In genomic region chr12:89344043-89344861, GRCh38 we compare ENCODE assay signal across 19 cellular contexts. TPM values are rescaled to one million over a fixed set of nuclear protein-coding genes. Genes with fewer than 3 reads are reported as not detected.
DNase-seq lines count a peak whose midpoint lies in the region; ATAC-seq and TF ChIP-seq lines count a peak whose summit lies in the region.
"Had no signal": no experiment of that assay in that cellular context is flagged by ENCODE, and none has a peak within 500 bp of the region (broad histone marks: within the 10 kb centered on the region; RNA-seq: fewer than 3 reads in every experiment).

No MANE protein-coding gene starts in this region.

- no peaks in the 10 kb centered on the region for H3K27me3 ChIP-seq in liver (ENCODE audit: control insufficient read depth in 4 of 4, insufficient read depth in 4 of 4, low read length in 3 of 4)
- no peaks in the 10 kb centered on the region for H3K27me3 ChIP-seq in subcutaneous abdominal adipose tissue (ENCODE audit: control insufficient read depth in 5 of 5, insufficient read depth in 4 of 5, low read length in 5 of 5)
- H3K27me3 ChIP-seq in colonic mucosa = no peaks in the 10 kb centered on the region
- H3K27me3 ChIP-seq: uterus had no signal

- H3K9me3 ChIP-seq in liver (ENCODE audit: control insufficient read depth in 4 of 4, low read length in 3 of 4) = no peaks in the 10 kb centered on the region
- no peaks in the 10 kb centered on the region for H3K9me3 ChIP-seq in subcutaneous abdominal adipose tissue (ENCODE audit: control insufficient read depth in 5 of 5, low read length in 5 of 5)
- no peaks in the 10 kb centered on the region for H3K9me3 ChIP-seq in colonic mucosa
- H3K9me3 ChIP-seq: psoas muscle, uterus had no signal

- no peak for DNase-seq in activated naive CD4-positive, alpha-beta T cell (lab: John Stamatoyannopoulos, UW)
- peak; percentile 8 for DNase-seq in RKO (ENCODE audit: low spot score)
- no peak for DNase-seq in colonic mucosa
- DNase-seq in DMS153 (lab: John Stamatoyannopoulos, UW) = no peak
- DNase-seq: ACHN; activated CD8-positive, alpha-beta T cell treated with anti-CD3 and anti-CD28 coated beads, Interleukin-2, amount 10 ng/mL, durations not matched to agents 7 days and 5 days; cerebellar nuclear complex; GF-D8; HCEC 1CT; NCI-H2081 treated with DMSO at 0.1 percent for 48 hours; PC-9; psoas muscle; stimulated activated naive CD8-positive, alpha-beta T cell treated with anti-CD3 and anti-CD28 coated beads, Interleukin-15, Interleukin-2, amounts not matched to agents 100 U/mL and 50 U/mL, for 24 hours; uterus had no signal

- H3K27ac Mint-ChIP-seq in activated naive CD4-positive, alpha-beta T cell treated with anti-CD3 and anti-CD28 coated beads, Interleukin-2, amount 50 U/mL, for 24 hours = peak overlapping the region; percentile 52
- H3K27ac Mint-ChIP-seq: activated CD8-positive, alpha-beta T cell treated with anti-CD3 and anti-CD28 coated beads, Interleukin-2, amount 10 ng/mL, durations not matched to agents 7 days and 5 days had no signal

- H3K4me3 ChIP-seq in liver (ENCODE audit: low read depth in 1 of 3, low read length in 3 of 3) (peak overlapping the region; percentile 8 to 24 (median 8)), subcutaneous abdominal adipose tissue (ENCODE audit: low read depth in 1 of 5, low read length in 5 of 5) (no peak overlapping the region), colonic mucosa (no peak overlapping the region)
- H3K4me3 ChIP-seq: PC-9, psoas muscle, uterus had no signal

- intact Hi-C loops in colonic mucosa (cut with DNase I) = loop anchor here (10.0 kb wide), 1 partner anchor 111 kb away; no protein-coding TSS in a partner anchor

- H3K27ac ChIP-seq in liver (ENCODE audit: low read depth in 1 of 2, low read length in 2 of 2) (peak overlapping the region; percentile 70 to 85), subcutaneous abdominal adipose tissue (ENCODE audit: low read depth, low read length) (peak overlapping the region; percentile 39), colonic mucosa (no peak overlapping the region)
- H3K27ac ChIP-seq: PC-9, psoas muscle, uterus, VCaP had no signal

- no peak for TF ChIP-seq CTCF in liver (IDR thresholded peaks at IDR 0.05; ENCODE audit: low read depth, low read length, missing input control)
- TF ChIP-seq CTCF in colonic mucosa (IDR thresholded peaks at IDR 0.05) = no peak

- WGBS in liver = 26% methylated on average over 10 of the region's 10 CpGs

- no peaks in the 10 kb centered on the region for H3K9me3 Mint-ChIP-seq in activated naive CD4-positive, alpha-beta T cell treated with anti-CD3 and anti-CD28 coated beads, Interleukin-2, amount 50 U/mL, for 24 hours

- H3K4me1 ChIP-seq in liver (ENCODE audit: control insufficient read depth in 4 of 4, insufficient read depth in 4 of 4, low read length in 3 of 4) = peaks cover 16 to 63% (median 57%) of the 10 kb centered on the region in 4 donors
- H3K4me1 ChIP-seq in subcutaneous abdominal adipose tissue (ENCODE audit: control insufficient read depth in 5 of 5, insufficient read depth in 5 of 5, low read length in 5 of 5) = peaks cover 3 to 65% (median 63%) of the 10 kb centered on the region in 5 donors
- H3K4me1 ChIP-seq in colonic mucosa = peaks cover 7% of the 10 kb centered on the region
- H3K4me1 ChIP-seq: psoas muscle, uterus had no signal

- H3K36me3 ChIP-seq in liver (ENCODE audit: control insufficient read depth in 4 of 4, insufficient read depth in 3 of 4, low read depth in 1 of 4, low read length in 3 of 4) = peaks cover 0 to 15% (median under 1%) of the 10 kb centered on the region in 4 donors
- peaks cover 11 to 19% (median 13%) of the 10 kb centered on the region in 5 donors for H3K36me3 ChIP-seq in subcutaneous abdominal adipose tissue (ENCODE audit: control insufficient read depth in 5 of 5, insufficient read depth in 5 of 5, low read length in 5 of 5)
- no peaks in the 10 kb centered on the region for H3K36me3 ChIP-seq in colonic mucosa
- H3K36me3 ChIP-seq: uterus had no signal

- H3K4me1 Mint-ChIP-seq in activated naive CD4-positive, alpha-beta T cell treated with anti-CD3 and anti-CD28 coated beads, Interleukin-2, amount 50 U/mL, for 24 hours = peaks cover 40% of the 10 kb centered on the region

- ATAC-seq in GM21515 (IDR thresholded peaks at IDR 0.05; ENCODE audit: unreplicated experiment) = no peak
- ATAC-seq: activated CD8-positive, alpha-beta T cell treated with anti-CD3 and anti-CD28 coated beads, Interleukin-2, amount 10 ng/mL, durations not matched to agents 7 days and 5 days; psoas muscle; stimulated activated naive CD8-positive, alpha-beta T cell treated with anti-CD3 and anti-CD28 coated beads, Interleukin-15, Interleukin-2, amounts not matched to agents 100 U/mL and 50 U/mL, for 24 hours had no signal

- no peak overlapping the region for H3K4me3 Mint-ChIP-seq in activated naive CD4-positive, alpha-beta T cell treated with anti-CD3 and anti-CD28 coated beads, Interleukin-2, amount 50 U/mL, for 24 hours
- H3K4me3 Mint-ChIP-seq: activated CD8-positive, alpha-beta T cell treated with anti-CD3 and anti-CD28 coated beads, Interleukin-2, amount 10 ng/mL, durations not matched to agents 7 days and 5 days had no signal

- H3K9ac ChIP-seq in liver (ENCODE audit: low read depth in 1 of 2, low read length in 2 of 2) (peak overlapping the region in 1 of 2 donors; percentile 70), subcutaneous abdominal adipose tissue (ENCODE audit: low read length in 5 of 5) (no peak overlapping the region), colonic mucosa (ENCODE audit: low read depth in 2 of 2, low read length in 2 of 2) (no peak overlapping the region)

- no peaks in the 10 kb centered on the region for H3K27me3 Mint-ChIP-seq in activated naive CD4-positive, alpha-beta T cell treated with anti-CD3 and anti-CD28 coated beads, Interleukin-2, amount 50 U/mL, for 24 hours

- TF ChIP-seq RAD21 in liver (IDR thresholded peaks at IDR 0.05) = peak; percentile 30 to 65

- peaks cover 2% of the 10 kb centered on the region for H3K36me3 Mint-ChIP-seq in activated naive CD4-positive, alpha-beta T cell treated with anti-CD3 and anti-CD28 coated beads, Interleukin-2, amount 50 U/mL, for 24 hours

TF ChIP-seq in liver, 16 proteins besides CTCF, POLR2A, EP300 and RAD21 (continues in another document):
- TF ChIP-seq JUND (IDR thresholded peaks at IDR 0.05) (peak; percentile 58 to 68), FOXA2 (IDR thresholded peaks at IDR 0.05) (peak; percentile 20), YY1 (IDR thresholded peaks at IDR 0.05) (peak; percentile 62), TAF1 (conservative IDR thresholded peaks at IDR 0.05) (peak; percentile 70), HNF4A (conservative IDR thresholded peaks at IDR 0.05) (peak; percentile 90 to 97), HNF4G (IDR thresholded peaks at IDR 0.05) (peak; percentile 89), NR2F2 (IDR thresholded peaks at IDR 0.05) (no peak), GABPA (IDR thresholded peaks at IDR 0.05 in 1 of 2, conservative IDR thresholded peaks at IDR 0.05 in 1 of 2) (no peak), RXRA (IDR thresholded peaks at IDR 0.05) (peak; percentile 82 to 84), FOXA1 (IDR thresholded peaks at IDR 0.05) (peak; percentile 49), SP1 (IDR thresholded peaks at IDR 0.05) (peak; percentile 94)
- TF ChIP-seq, protein P1, sequence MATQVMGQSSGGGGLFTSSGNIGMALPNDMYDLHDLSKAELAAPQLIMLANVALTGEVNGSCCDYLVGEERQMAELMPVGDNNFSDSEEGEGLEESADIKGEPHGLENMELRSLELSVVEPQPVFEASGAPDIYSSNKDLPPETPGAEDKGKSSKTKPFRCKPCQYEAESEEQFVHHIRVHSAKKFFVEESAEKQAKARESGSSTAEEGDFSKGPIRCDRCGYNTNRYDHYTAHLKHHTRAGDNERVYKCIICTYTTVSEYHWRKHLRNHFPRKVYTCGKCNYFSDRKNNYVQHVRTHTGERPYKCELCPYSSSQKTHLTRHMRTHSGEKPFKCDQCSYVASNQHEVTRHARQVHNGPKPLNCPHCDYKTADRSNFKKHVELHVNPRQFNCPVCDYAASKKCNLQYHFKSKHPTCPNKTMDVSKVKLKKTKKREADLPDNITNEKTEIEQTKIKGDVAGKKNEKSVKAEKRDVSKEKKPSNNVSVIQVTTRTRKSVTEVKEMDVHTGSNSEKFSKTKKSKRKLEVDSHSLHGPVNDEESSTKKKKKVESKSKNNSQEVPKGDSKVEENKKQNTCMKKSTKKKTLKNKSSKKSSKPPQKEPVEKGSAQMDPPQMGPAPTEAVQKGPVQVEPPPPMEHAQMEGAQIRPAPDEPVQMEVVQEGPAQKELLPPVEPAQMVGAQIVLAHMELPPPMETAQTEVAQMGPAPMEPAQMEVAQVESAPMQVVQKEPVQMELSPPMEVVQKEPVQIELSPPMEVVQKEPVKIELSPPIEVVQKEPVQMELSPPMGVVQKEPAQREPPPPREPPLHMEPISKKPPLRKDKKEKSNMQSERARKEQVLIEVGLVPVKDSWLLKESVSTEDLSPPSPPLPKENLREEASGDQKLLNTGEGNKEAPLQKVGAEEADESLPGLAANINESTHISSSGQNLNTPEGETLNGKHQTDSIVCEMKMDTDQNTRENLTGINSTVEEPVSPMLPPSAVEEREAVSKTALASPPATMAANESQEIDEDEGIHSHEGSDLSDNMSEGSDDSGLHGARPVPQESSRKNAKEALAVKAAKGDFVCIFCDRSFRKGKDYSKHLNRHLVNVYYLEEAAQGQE (IDR thresholded peaks at IDR 0.05) = peak; percentile 51
- TF ChIP-seq, protein P2, sequence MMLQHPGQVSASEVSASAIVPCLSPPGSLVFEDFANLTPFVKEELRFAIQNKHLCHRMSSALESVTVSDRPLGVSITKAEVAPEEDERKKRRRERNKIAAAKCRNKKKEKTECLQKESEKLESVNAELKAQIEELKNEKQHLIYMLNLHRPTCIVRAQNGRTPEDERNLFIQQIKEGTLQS (IDR thresholded peaks at IDR 0.05) = no peak
- TF ChIP-seq, protein P3, sequence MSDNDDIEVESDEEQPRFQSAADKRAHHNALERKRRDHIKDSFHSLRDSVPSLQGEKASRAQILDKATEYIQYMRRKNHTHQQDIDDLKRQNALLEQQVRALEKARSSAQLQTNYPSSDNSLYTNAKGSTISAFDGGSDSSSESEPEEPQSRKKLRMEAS (IDR thresholded peaks at IDR 0.05) = peak; percentile 87

RNA-seq across cellular contexts. Expression of gene DUSP6, which starts 8.0 kb away (rescaled TPM):
- total RNA-seq in liver = 10 to 100 TPM; 34.4 to 36.3 TPM
- polyA plus RNA-seq in liver = 10 to 100 TPM; 24.1 to 37.0 TPM
- total RNA-seq in colonic mucosa = 10 to 100 TPM; 53.8 to 97.6 TPM

Comparison
In these comparisons a context has a peak if more than half of its experiments do, and no peak if none do; other contexts are left out.
1. H3K4me3 ChIP-seq: peak in liver (3 of 3); none in subcutaneous abdominal adipose tissue (0 of 5) and colonic mucosa (single experiment).